In genomic region chr6:122151768-122152167, GRCh38 we compare ENCODE assay signal across 22 cellular contexts.
DNase-seq lines count a peak whose midpoint lies in the region; ATAC-seq and TF ChIP-seq lines count a peak whose summit lies in the region.
"Had no signal": no experiment of that assay in that cellular context is flagged by ENCODE, and none has a peak within 500 bp of the region (broad histone marks: within the 10 kb centered on the region; RNA-seq: fewer than 3 reads in every experiment).

No MANE protein-coding gene starts in this region.

- ATAC-seq in Right ventricle myocardium superior (ENCODE audit: poor library complexity) = no peak
- ATAC-seq in gastroesophageal sphincter = no peak
- peak; percentile 77 for ATAC-seq in left lung
- no peak for ATAC-seq in GM21529 (IDR thresholded peaks at IDR 0.05; ENCODE audit: unreplicated experiment)
- ATAC-seq: A549; CD8-positive, alpha-beta T cell; GM12878 had no signal

- TF ChIP-seq CTCF in left ventricle myocardium inferior (IDR thresholded peaks at IDR 0.05; ENCODE audit: borderline replicate concordance) = no peak
- TF ChIP-seq CTCF in gastroesophageal sphincter (IDR thresholded peaks at IDR 0.05) = no peak
- TF ChIP-seq CTCF in left lung (IDR thresholded peaks at IDR 0.05) = no peak

- intact Hi-C loops in left ventricle myocardium inferior (cut with micrococcal nuclease) = no loop called here
- intact Hi-C loops in Right ventricle myocardium superior (cut with DNase I) = no loop called here
- intact Hi-C loops in left lung (cut with DNase I) = no loop called here

- 41 to 48% methylated on average over 2 of the region's 2 CpGs for WGBS in gastroesophageal sphincter (ENCODE audit: low coverage in 1 of 2), 2 donors

- H3K4me3 ChIP-seq in left ventricle myocardium inferior (no peak overlapping the region), gastroesophageal sphincter (no peak overlapping the region), left lung (no peak overlapping the region)
- H3K4me3 ChIP-seq: A549; BLaER1 treated with 17β-estradiol and CSF1 and Interleukin-3, amounts not matched to agents 10 nM and 100 nM; GM12878 had no signal

- TF ChIP-seq POLR2A in gastroesophageal sphincter (IDR thresholded peaks at IDR 0.05) = no peak

- H3K36me3 ChIP-seq in left ventricle myocardium inferior (no peaks in the 10 kb centered on the region), gastroesophageal sphincter (no peaks in the 10 kb centered on the region), left lung (no peaks in the 10 kb centered on the region)
- H3K36me3 ChIP-seq: BLaER1 treated with 17β-estradiol and CSF1 and Interleukin-3, amounts not matched to agents 10 nM and 100 nM had no signal

- H3K27me3 ChIP-seq in left ventricle myocardium inferior (ENCODE audit: low read depth) (no peaks in the 10 kb centered on the region), gastroesophageal sphincter (no peaks in the 10 kb centered on the region), left lung (no peaks in the 10 kb centered on the region)
- H3K27me3 ChIP-seq: BLaER1 treated with 17β-estradiol and CSF1 and Interleukin-3, amounts not matched to agents 10 nM and 100 nM had no signal

- no peak for TF ChIP-seq EP300 in gastroesophageal sphincter (IDR thresholded peaks at IDR 0.05)

- H3K4me1 ChIP-seq in left ventricle myocardium inferior (peaks cover 36% of the 10 kb centered on the region), gastroesophageal sphincter (peaks cover 3 to 37% (median 18%) of the 10 kb centered on the region in 3 donors), left lung (no peaks in the 10 kb centered on the region)
- H3K4me1 ChIP-seq: A549 had no signal

- H3K27ac ChIP-seq in left ventricle myocardium inferior (replicated peaks) (peak overlapping the region; percentile 37), gastroesophageal sphincter (peak overlapping the region in 3 of 4 donors; percentile 47 to 53 (median 52)), left lung (no peak overlapping the region)
- H3K27ac ChIP-seq: 22Rv1; A549; BLaER1 treated with 17β-estradiol and CSF1 and Interleukin-3, amounts not matched to agents 10 nM and 100 nM; C4-2B had no signal

- DNase-seq in left ventricle myocardium inferior (no peak), Right ventricle myocardium superior (no peak), left lung (no peak), COR-L47 (lab: John Stamatoyannopoulos, UW) (no peak)
- DNase-seq in stimulated activated CD4-positive, alpha-beta T cell treated with anti-CD3 and anti-CD28 coated beads, Interleukin-12 subunit alpha, Interleukin-12 subunit beta, amount 100 ng/mL, for 4 hours = no peak
- DNase-seq: AML-193; CD4-positive, alpha-beta T cell; CD8-positive, alpha-beta T cell; DMS 273 treated with DMSO at 0.1 percent for 48 hours; DMS153; DMS53; DMS79; DND-41; EL; GDM1 had no signal

- no peaks in the 10 kb centered on the region for H3K9me3 ChIP-seq in left ventricle myocardium inferior (replicated peaks)
- no peaks in the 10 kb centered on the region for H3K9me3 ChIP-seq in gastroesophageal sphincter
- H3K9me3 ChIP-seq in left lung = no peaks in the 10 kb centered on the region
- H3K9me3 ChIP-seq: A549; BLaER1 treated with 17β-estradiol and CSF1 and Interleukin-3, amounts not matched to agents 10 nM and 100 nM had no signal

Comparison
In these comparisons a context has a peak if more than half of its experiments do, and no peak if none do; other contexts are left out.
1. H3K27ac ChIP-seq: peak in left ventricle myocardium inferior (single experiment) and gastroesophageal sphincter (3 of 4); none in left lung (0 of 2).